Comparison of ENCODE assay signal across 15 cellular contexts in genomic region chr15:74840851-74841760, GRCh38. TPM values are rescaled to one million over a fixed set of nuclear protein-coding genes. Genes with fewer than 3 reads are reported as not detected.
DNase-seq lines count a peak whose midpoint lies in the region; ATAC-seq and TF ChIP-seq lines count a peak whose summit lies in the region.
"Had no signal": no experiment of that assay in that cellular context is flagged by ENCODE, and none has a peak within 500 bp of the region (broad histone marks: within the 10 kb centered on the region; RNA-seq: fewer than 3 reads in every experiment).

No MANE protein-coding gene starts in this region.

- intact Hi-C loops in activated naive CD4-positive, alpha-beta T cell treated with anti-CD3 and anti-CD28 coated beads for 36 hours (cut with micrococcal nuclease): loop anchor here (5.0 to 10.0 kb wide), 2 partner anchors 144 to 376 kb away; partner anchors contain the start of genes EDC3 and UBL7

- no peak for DNase-seq in activated naive CD4-positive, alpha-beta T cell treated with anti-CD3 and anti-CD28 coated beads for 36 hours
- DNase-seq in activated naive CD4-positive, alpha-beta T cell (lab: John Stamatoyannopoulos, UW): no peak
- DNase-seq in WTC11 (ENCODE audit: low spot score): no peak
- DNase-seq in endothelial cell (ENCODE audit: low spot score): no peak
- no peak for DNase-seq in type B pancreatic cell (ENCODE audit: extremely low spot score, unreplicated experiment)
- no peak for DNase-seq in stimulated activated CD4-positive, alpha-beta T cell treated with anti-CD3 and anti-CD28 coated beads, Interleukin-2, amount 100 ng/mL, for 24 hours
- no peak for DNase-seq in NCI-H774 (lab: John Stamatoyannopoulos, UW)
- DNase-seq in activated CD4-positive, alpha-beta T cell treated with anti-CD3 and anti-CD28 coated beads for 48 hours: no peak
- DNase-seq: activated CD4-positive, CD25-positive, alpha-beta regulatory T cell treated with anti-CD3 and anti-CD28 coated beads, Interleukin-2, amount 50 U/mL, for 72 hours; amniotic stem cell; gastrocnemius medialis; NCI-H69; nucleus accumbens; SHP77 treated with DMSO at 0.1 percent for 48 hours; spleen had no signal

- CTCF ChIA-PET in activated naive CD4-positive, alpha-beta T cell treated with anti-CD3 and anti-CD28 coated beads for 36 hours (lab: Charles Lee): interaction anchor here (0.5 to 1.7 kb wide), 3 partner anchors 54 to 81 kb away, joined by 4 to 7 read pairs (median 6); no protein-coding TSS in a partner anchor
- CTCF ChIA-PET in WTC11 (lab: Charles Lee): interaction anchor here (1.0 to 5.1 kb wide), 15 partner anchors 14 to 210 kb away, joined by 3 to 34 read pairs (median 6); partner anchors contain the start of genes CPLX3 and MPI

- H3K4me3 Mint-ChIP-seq in activated naive CD4-positive, alpha-beta T cell treated with anti-CD3 and anti-CD28 coated beads for 36 hours: peak overlapping the region; percentile 14
- H3K4me3 Mint-ChIP-seq in WTC11: peak overlapping the region; percentile 87
- H3K4me3 Mint-ChIP-seq in endothelial cell (ENCODE audit: unreplicated experiment): peak overlapping the region; percentile 68
- peak overlapping the region; percentile 62 for H3K4me3 Mint-ChIP-seq in type B pancreatic cell

- no peak for ATAC-seq in WTC11
- ATAC-seq: gastrocnemius medialis had no signal

- H3K27me3 Mint-ChIP-seq in activated naive CD4-positive, alpha-beta T cell treated with anti-CD3 and anti-CD28 coated beads for 36 hours (ENCODE audit: low read depth): no peaks in the 10 kb centered on the region
- H3K27me3 Mint-ChIP-seq in WTC11 (ENCODE audit: low read depth): no peaks in the 10 kb centered on the region
- H3K27me3 Mint-ChIP-seq in endothelial cell (ENCODE audit: unreplicated experiment): peaks cover 2% of the 10 kb centered on the region
- H3K27me3 Mint-ChIP-seq in type B pancreatic cell: no peaks in the 10 kb centered on the region

- H3K27ac Mint-ChIP-seq in activated naive CD4-positive, alpha-beta T cell treated with anti-CD3 and anti-CD28 coated beads for 36 hours: no peak overlapping the region
- H3K27ac Mint-ChIP-seq in WTC11 (no peak overlapping the region), endothelial cell (ENCODE audit: unreplicated experiment) (peak overlapping the region; percentile 67), type B pancreatic cell (no peak overlapping the region)

- H3K4me1 Mint-ChIP-seq in activated naive CD4-positive, alpha-beta T cell treated with anti-CD3 and anti-CD28 coated beads for 36 hours (ENCODE audit: low read depth): peaks cover 42% of the 10 kb centered on the region
- H3K4me1 Mint-ChIP-seq in WTC11 (peaks cover 21% of the 10 kb centered on the region), endothelial cell (ENCODE audit: unreplicated experiment) (peaks cover 2% of the 10 kb centered on the region), type B pancreatic cell (ENCODE audit: unreplicated experiment) (peaks cover 21% of the 10 kb centered on the region)

- TF ChIP-seq CTCF in WTC11 (IDR thresholded peaks at IDR 0.05) (no peak), endothelial cell (IDR thresholded peaks at IDR 0.05; ENCODE audit: unreplicated experiment) (no peak), type B pancreatic cell (conservative IDR thresholded peaks at IDR 0.05) (no peak)

- no peaks in the 10 kb centered on the region for H3K9me3 Mint-ChIP-seq in activated naive CD4-positive, alpha-beta T cell treated with anti-CD3 and anti-CD28 coated beads for 36 hours
- H3K9me3 Mint-ChIP-seq in WTC11: no peaks in the 10 kb centered on the region
- H3K9me3 Mint-ChIP-seq in endothelial cell (ENCODE audit: unreplicated experiment): no peaks in the 10 kb centered on the region
- H3K9me3 Mint-ChIP-seq in type B pancreatic cell: no peaks in the 10 kb centered on the region

- peaks cover 8% of the 10 kb centered on the region for H3K36me3 Mint-ChIP-seq in activated naive CD4-positive, alpha-beta T cell treated with anti-CD3 and anti-CD28 coated beads for 36 hours (ENCODE audit: low read depth)
- H3K36me3 Mint-ChIP-seq in WTC11 (peaks cover 3% of the 10 kb centered on the region), endothelial cell (ENCODE audit: low read depth, unreplicated experiment) (peaks cover 16% of the 10 kb centered on the region), type B pancreatic cell (peaks cover 3% of the 10 kb centered on the region)

- POLR2A ChIA-PET in WTC11 (lab: Charles Lee): interaction anchor here (1.0 to 1.6 kb wide), 3 partner anchors 18 to 81 kb away, joined by 3 to 8 read pairs (median 4); no protein-coding TSS in a partner anchor

TF ChIP-seq in WTC11, 78 proteins besides CTCF, POLR2A, EP300 and RAD21:
- TF ChIP-seq IRF1 (CRISPR knock-in tag; IDR thresholded peaks at IDR 0.05) (no peak), JAZF1 (CRISPR knock-in tag; IDR thresholded peaks at IDR 0.05) (no peak), MAX (CRISPR knock-in tag; IDR thresholded peaks at IDR 0.05) (no peak), CREM (CRISPR knock-in tag; IDR thresholded peaks at IDR 0.05) (no peak), OVOL2 (CRISPR knock-in tag; IDR thresholded peaks at IDR 0.05; ENCODE audit: borderline replicate concordance) (no peak), HMGA2 (CRISPR knock-in tag; IDR thresholded peaks at IDR 0.05) (no peak), TEAD1 (CRISPR knock-in tag; IDR thresholded peaks at IDR 0.05) (no peak), ZNF512 (CRISPR knock-in tag; IDR thresholded peaks at IDR 0.05; ENCODE audit: borderline replicate concordance) (no peak), ATF6 (CRISPR knock-in tag; IDR thresholded peaks at IDR 0.05) (no peak)
TF ChIP-seq in WTC11: peak in this region for 0.

RNA-seq across cellular contexts. Expression of gene ULK3, which starts 1.9 kb away (rescaled TPM):
- 10 to 100 TPM; 58.9 to 69.2 TPM for total RNA-seq in activated naive CD4-positive, alpha-beta T cell treated with anti-CD3 and anti-CD28 coated beads for 36 hours
- total RNA-seq in WTC11 (2021) (34.4 to 38.9 TPM (median 37.4 TPM) in 3 replicates), endothelial cell (ENCODE audit: unreplicated experiment) (25.6 TPM), type B pancreatic cell (ENCODE audit: low replicate concordance) (44.9 and 46.4 TPM in 2 replicates)

RNA-seq across cellular contexts. Expression of gene CPLX3, which starts 14.7 kb away (rescaled TPM):
- total RNA-seq in activated naive CD4-positive, alpha-beta T cell treated with anti-CD3 and anti-CD28 coated beads for 36 hours: not detected
- total RNA-seq in WTC11 (2021) (0.09 to 0.21 TPM (median 0.09 TPM) in 3 replicates), endothelial cell (ENCODE audit: unreplicated experiment) (not detected), type B pancreatic cell (ENCODE audit: low replicate concordance) (not detected in 2 replicates)
- total RNA-seq: gastrocnemius medialis had no signal

RNA-seq across cellular contexts. Expression of gene LMAN1L, which starts 28.5 kb away (rescaled TPM):
- not detected for total RNA-seq in activated naive CD4-positive, alpha-beta T cell treated with anti-CD3 and anti-CD28 coated beads for 36 hours
- total RNA-seq in WTC11 (2021) (not detected in 3 replicates), endothelial cell (ENCODE audit: unreplicated experiment) (not detected), type B pancreatic cell (ENCODE audit: low replicate concordance) (not detected in 2 replicates)
- total RNA-seq: gastrocnemius medialis had no signal

RNA-seq across cellular contexts. Expression of gene SCAMP2, which starts 32.1 kb away (rescaled TPM):
- 10 to 100 TPM; 60.6 TPM for total RNA-seq in activated naive CD4-positive, alpha-beta T cell treated with anti-CD3 and anti-CD28 coated beads for 36 hours
- total RNA-seq in WTC11 (2021): 38.0 to 47.0 TPM (median 39.0 TPM) in 3 replicates
- total RNA-seq in endothelial cell (ENCODE audit: unreplicated experiment): 56.1 TPM
- 58.0 and 100 TPM in 2 replicates for total RNA-seq in type B pancreatic cell (ENCODE audit: low replicate concordance)

RNA-seq across cellular contexts. Expression of gene MPI, which starts 48.7 kb away (rescaled TPM):
- total RNA-seq in activated naive CD4-positive, alpha-beta T cell treated with anti-CD3 and anti-CD28 coated beads for 36 hours: 10 to 100 TPM; 55.2 to 56.1 TPM
- total RNA-seq in WTC11 (2021) (36.3 to 65.1 TPM (median 59.8 TPM) in 3 replicates), endothelial cell (ENCODE audit: unreplicated experiment) (22.2 TPM), type B pancreatic cell (ENCODE audit: low replicate concordance) (32.7 and 50.3 TPM in 2 replicates)

Comparison
In these comparisons a context has a peak if more than half of its experiments do, and no peak if none do; other contexts are left out.
1. H3K4me3 Mint-ChIP-seq: peak in every context shown above with its lines; median percentile 87 in WTC11; 68 in endothelial cell; 62 in type B pancreatic cell; 14 in activated naive CD4-positive, alpha-beta T cell treated with anti-CD3 and anti-CD28 coated beads for 36 hours.